Comparison of ENCODE assay signal across 1 cellular context in the genomic region with DNA sequence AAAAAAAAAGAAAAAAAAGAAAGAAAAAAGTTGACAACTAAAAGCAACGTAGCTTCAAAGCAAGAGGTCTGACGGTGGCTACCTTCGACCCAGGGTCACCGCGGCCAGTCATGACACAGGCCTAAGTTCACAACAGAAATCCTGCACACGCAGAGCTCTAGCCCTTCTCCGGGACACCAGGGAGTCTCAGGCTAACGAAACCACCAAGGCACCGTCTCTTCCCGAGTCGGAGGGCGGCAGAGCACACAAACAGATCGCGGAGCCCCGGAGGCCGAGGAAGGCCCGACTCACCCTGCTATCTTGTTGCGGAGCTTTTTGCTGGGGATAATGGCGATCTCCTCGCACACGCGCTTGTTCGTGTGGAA.
TF ChIP-seq lines count a peak whose summit lies in the region.

No MANE protein-coding gene starts in this region.

TF ChIP-seq in GM23338, 12 proteins besides CTCF, POLR2A, EP300 and RAD21 (continued from another document):
- TF ChIP-seq, protein P1, sequence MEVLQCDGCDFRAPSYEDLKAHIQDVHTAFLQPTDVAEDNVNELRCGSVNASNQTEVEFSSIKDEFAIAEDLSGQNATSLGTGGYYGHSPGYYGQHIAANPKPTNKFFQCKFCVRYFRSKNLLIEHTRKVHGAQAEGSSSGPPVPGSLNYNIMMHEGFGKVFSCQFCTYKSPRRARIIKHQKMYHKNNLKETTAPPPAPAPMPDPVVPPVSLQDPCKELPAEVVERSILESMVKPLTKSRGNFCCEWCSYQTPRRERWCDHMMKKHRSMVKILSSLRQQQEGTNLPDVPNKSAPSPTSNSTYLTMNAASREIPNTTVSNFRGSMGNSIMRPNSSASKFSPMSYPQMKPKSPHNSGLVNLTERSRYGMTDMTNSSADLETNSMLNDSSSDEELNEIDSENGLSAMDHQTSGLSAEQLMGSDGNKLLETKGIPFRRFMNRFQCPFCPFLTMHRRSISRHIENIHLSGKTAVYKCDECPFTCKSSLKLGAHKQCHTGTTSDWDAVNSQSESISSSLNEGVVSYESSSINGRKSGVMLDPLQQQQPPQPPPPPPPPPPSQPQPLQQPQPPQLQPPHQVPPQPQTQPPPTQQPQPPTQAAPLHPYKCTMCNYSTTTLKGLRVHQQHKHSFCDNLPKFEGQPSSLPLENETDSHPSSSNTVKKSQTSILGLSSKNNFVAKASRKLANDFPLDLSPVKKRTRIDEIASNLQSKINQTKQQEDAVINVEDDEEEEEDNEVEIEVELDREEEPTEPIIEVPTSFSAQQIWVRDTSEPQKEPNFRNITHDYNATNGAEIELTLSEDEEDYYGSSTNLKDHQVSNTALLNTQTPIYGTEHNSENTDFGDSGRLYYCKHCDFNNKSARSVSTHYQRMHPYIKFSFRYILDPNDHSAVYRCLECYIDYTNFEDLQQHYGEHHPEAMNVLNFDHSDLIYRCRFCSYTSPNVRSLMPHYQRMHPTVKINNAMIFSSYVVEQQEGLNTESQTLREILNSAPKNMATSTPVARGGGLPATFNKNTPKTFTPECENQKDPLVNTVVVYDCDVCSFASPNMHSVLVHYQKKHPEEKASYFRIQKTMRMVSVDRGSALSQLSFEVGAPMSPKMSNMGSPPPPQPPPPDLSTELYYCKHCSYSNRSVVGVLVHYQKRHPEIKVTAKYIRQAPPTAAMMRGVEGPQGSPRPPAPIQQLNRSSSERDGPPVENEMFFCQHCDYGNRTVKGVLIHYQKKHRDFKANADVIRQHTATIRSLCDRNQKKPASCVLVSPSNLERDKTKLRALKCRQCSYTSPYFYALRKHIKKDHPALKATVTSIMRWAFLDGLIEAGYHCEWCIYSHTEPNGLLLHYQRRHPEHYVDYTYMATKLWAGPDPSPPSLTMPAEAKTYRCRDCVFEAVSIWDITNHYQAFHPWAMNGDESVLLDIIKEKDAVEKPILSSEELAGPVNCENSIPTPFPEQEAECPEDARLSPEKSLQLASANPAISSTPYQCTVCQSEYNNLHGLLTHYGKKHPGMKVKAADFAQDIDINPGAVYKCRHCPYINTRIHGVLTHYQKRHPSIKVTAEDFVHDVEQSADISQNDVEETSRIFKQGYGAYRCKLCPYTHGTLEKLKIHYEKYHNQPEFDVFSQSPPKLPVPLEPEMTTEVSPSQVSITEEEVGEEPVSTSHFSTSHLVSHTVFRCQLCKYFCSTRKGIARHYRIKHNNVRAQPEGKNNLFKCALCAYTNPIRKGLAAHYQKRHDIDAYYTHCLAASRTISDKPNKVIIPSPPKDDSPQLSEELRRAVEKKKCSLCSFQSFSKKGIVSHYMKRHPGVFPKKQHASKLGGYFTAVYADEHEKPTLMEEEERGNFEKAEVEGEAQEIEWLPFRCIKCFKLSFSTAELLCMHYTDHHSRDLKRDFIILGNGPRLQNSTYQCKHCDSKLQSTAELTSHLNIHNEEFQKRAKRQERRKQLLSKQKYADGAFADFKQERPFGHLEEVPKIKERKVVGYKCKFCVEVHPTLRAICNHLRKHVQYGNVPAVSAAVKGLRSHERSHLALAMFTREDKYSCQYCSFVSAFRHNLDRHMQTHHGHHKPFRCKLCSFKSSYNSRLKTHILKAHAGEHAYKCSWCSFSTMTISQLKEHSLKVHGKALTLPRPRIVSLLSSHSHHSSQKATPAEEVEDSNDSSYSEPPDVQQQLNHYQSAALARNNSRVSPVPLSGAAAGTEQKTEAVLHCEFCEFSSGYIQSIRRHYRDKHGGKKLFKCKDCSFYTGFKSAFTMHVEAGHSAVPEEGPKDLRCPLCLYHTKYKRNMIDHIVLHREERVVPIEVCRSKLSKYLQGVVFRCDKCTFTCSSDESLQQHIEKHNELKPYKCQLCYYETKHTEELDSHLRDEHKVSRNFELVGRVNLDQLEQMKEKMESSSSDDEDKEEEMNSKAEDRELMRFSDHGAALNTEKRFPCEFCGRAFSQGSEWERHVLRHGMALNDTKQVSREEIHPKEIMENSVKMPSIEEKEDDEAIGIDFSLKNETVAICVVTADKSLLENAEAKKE (CRISPR knock-in tag; IDR thresholded peaks at IDR 0.05), result no peak
- TF ChIP-seq EZH2phosphoT487 (IDR thresholded peaks at IDR 0.05; ENCODE audit: unreplicated experiment), result no peak
- no peak for TF ChIP-seq ZNF114 (CRISPR knock-in tag; IDR thresholded peaks at IDR 0.05)
- no peak for TF ChIP-seq ZNF331 (CRISPR knock-in tag; IDR thresholded peaks at IDR 0.05; ENCODE audit: low read depth)
